3 cellular contexts compared by ENCODE assay signal in the genomic region with DNA sequence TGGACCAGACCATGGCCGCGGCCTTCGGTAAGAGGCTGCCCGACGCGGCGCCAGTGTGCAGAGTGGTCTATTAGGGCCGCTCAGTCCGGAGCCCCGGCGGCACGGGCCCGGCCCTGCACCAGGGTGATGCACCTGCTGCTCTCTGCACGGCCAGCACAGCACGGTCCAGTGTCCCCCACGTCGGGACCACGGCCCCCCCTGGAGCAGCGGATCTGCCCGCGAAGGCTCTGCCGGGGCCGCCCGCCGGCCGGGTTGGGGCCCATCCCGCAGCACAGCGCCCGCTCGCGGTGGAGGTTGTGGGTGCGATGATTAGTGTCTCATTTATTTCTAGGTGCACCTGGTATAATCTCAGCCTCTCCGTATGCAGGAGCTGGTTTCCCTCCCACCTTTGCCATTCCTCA.
TF ChIP-seq lines count a peak whose summit lies in the region.

No MANE protein-coding gene starts in this region.

TF ChIP-seq in SK-N-SH, 30 proteins besides CTCF, POLR2A, EP300 and RAD21:
- TF ChIP-seq NFIC (IDR thresholded peaks at IDR 0.05; ENCODE audit: borderline replicate concordance) (no peak), RCOR1 (IDR thresholded peaks at IDR 0.05; ENCODE audit: low read length) (no peak), RFX5 (IDR thresholded peaks at IDR 0.05; ENCODE audit: low read length) (no peak), POLR2AphosphoS5 (IDR thresholded peaks at IDR 0.05; ENCODE audit: low read depth, low read length) (no peak), FOXJ3 (CRISPR knock-in tag; IDR thresholded peaks at IDR 0.05) (no peak), FOXM1 (IDR thresholded peaks at IDR 0.05; ENCODE audit: low read depth) (no peak), YY1 (IDR thresholded peaks at IDR 0.05; ENCODE audit: low read depth) (no peak)
- TF ChIP-seq, protein P1, sequence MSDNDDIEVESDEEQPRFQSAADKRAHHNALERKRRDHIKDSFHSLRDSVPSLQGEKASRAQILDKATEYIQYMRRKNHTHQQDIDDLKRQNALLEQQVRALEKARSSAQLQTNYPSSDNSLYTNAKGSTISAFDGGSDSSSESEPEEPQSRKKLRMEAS (IDR thresholded peaks at IDR 0.05; ENCODE audit: low read depth): no peak
- TF ChIP-seq, protein P2, sequence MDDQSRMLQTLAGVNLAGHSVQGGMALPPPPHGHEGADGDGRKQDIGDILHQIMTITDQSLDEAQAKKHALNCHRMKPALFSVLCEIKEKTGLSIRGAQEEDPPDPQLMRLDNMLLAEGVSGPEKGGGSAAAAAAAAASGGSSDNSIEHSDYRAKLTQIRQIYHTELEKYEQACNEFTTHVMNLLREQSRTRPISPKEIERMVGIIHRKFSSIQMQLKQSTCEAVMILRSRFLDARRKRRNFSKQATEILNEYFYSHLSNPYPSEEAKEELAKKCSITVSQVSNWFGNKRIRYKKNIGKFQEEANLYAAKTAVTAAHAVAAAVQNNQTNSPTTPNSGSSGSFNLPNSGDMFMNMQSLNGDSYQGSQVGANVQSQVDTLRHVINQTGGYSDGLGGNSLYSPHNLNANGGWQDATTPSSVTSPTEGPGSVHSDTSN (IDR thresholded peaks at IDR 0.05): no peak
- TF ChIP-seq, protein P3, sequence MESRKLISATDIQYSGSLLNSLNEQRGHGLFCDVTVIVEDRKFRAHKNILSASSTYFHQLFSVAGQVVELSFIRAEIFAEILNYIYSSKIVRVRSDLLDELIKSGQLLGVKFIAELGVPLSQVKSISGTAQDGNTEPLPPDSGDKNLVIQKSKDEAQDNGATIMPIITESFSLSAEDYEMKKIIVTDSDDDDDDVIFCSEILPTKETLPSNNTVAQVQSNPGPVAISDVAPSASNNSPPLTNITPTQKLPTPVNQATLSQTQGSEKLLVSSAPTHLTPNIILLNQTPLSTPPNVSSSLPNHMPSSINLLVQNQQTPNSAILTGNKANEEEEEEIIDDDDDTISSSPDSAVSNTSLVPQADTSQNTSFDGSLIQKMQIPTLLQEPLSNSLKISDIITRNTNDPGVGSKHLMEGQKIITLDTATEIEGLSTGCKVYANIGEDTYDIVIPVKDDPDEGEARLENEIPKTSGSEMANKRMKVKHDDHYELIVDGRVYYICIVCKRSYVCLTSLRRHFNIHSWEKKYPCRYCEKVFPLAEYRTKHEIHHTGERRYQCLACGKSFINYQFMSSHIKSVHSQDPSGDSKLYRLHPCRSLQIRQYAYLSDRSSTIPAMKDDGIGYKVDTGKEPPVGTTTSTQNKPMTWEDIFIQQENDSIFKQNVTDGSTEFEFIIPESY (IDR thresholded peaks at IDR 0.05; ENCODE audit: borderline replicate concordance, low read depth): no peak

TF ChIP-seq in SK-N-SH treated with all-trans-retinoic acid at 6 μM for 48 hours, 23 proteins besides CTCF, POLR2A, EP300 and RAD21:
- TF ChIP-seq ZNF70 (CRISPR knock-in tag; IDR thresholded peaks at IDR 0.05): no peak
- no peak for TF ChIP-seq ZC3H10 (CRISPR knock-in tag; IDR thresholded peaks at IDR 0.05)
- no peak for TF ChIP-seq ZNF8 (CRISPR knock-in tag; IDR thresholded peaks at IDR 0.05)
- TF ChIP-seq ISL1 (CRISPR knock-in tag; IDR thresholded peaks at IDR 0.05): no peak
- TF ChIP-seq PPARA (CRISPR knock-in tag; IDR thresholded peaks at IDR 0.05; ENCODE audit: borderline replicate concordance): no peak
- TF ChIP-seq, protein P4, sequence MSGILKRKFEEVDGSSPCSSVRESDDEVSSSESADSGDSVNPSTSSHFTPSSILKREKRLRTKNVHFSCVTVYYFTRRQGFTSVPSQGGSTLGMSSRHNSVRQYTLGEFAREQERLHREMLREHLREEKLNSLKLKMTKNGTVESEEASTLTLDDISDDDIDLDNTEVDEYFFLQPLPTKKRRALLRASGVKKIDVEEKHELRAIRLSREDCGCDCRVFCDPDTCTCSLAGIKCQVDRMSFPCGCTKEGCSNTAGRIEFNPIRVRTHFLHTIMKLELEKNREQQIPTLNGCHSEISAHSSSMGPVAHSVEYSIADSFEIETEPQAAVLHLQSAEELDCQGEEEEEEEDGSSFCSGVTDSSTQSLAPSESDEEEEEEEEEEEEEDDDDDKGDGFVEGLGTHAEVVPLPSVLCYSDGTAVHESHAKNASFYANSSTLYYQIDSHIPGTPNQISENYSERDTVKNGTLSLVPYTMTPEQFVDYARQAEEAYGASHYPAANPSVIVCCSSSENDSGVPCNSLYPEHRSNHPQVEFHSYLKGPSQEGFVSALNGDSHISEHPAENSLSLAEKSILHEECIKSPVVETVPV (CRISPR knock-in tag; IDR thresholded peaks at IDR 0.05): no peak
- no peak for TF ChIP-seq GLIS3 (CRISPR knock-in tag; IDR thresholded peaks at IDR 0.05)
- TF ChIP-seq, protein P5, sequence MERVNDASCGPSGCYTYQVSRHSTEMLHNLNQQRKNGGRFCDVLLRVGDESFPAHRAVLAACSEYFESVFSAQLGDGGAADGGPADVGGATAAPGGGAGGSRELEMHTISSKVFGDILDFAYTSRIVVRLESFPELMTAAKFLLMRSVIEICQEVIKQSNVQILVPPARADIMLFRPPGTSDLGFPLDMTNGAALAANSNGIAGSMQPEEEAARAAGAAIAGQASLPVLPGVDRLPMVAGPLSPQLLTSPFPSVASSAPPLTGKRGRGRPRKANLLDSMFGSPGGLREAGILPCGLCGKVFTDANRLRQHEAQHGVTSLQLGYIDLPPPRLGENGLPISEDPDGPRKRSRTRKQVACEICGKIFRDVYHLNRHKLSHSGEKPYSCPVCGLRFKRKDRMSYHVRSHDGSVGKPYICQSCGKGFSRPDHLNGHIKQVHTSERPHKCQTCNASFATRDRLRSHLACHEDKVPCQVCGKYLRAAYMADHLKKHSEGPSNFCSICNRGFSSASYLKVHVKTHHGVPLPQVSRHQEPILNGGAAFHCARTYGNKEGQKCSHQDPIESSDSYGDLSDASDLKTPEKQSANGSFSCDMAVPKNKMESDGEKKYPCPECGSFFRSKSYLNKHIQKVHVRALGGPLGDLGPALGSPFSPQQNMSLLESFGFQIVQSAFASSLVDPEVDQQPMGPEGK (CRISPR knock-in tag; IDR thresholded peaks at IDR 0.05; ENCODE audit: borderline replicate concordance): no peak
- no peak for TF ChIP-seq ESRRG (CRISPR knock-in tag; IDR thresholded peaks at IDR 0.05)
- no peak for TF ChIP-seq BACH2 (CRISPR knock-in tag; IDR thresholded peaks at IDR 0.05; ENCODE audit: borderline replicate concordance)
- TF ChIP-seq, protein P6, sequence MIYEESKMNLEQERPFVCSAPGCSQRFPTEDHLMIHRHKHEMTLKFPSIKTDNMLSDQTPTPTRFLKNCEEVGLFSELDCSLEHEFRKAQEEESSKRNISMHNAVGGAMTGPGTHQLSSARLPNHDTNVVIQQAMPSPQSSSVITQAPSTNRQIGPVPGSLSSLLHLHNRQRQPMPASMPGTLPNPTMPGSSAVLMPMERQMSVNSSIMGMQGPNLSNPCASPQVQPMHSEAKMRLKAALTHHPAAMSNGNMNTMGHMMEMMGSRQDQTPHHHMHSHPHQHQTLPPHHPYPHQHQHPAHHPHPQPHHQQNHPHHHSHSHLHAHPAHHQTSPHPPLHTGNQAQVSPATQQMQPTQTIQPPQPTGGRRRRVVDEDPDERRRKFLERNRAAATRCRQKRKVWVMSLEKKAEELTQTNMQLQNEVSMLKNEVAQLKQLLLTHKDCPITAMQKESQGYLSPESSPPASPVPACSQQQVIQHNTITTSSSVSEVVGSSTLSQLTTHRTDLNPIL (CRISPR knock-in tag; IDR thresholded peaks at IDR 0.05; ENCODE audit: low read depth): no peak
- TF ChIP-seq ZFP3 (CRISPR knock-in tag; IDR thresholded peaks at IDR 0.05): no peak
- TF ChIP-seq RARB (CRISPR knock-in tag; IDR thresholded peaks at IDR 0.05): no peak
TF ChIP-seq in SK-N-SH treated with all-trans-retinoic acid at 6 μM for 48 hours: peak in this region for 0.

TF ChIP-seq in K562, 482 proteins besides CTCF, POLR2A, EP300 and RAD21:
- no peak for TF ChIP-seq MTF1 (CRISPR knock-in tag; IDR thresholded peaks at IDR 0.05; ENCODE audit: borderline replicate concordance)
- TF ChIP-seq SMARCC2 (IDR thresholded peaks at IDR 0.05; ENCODE audit: low read depth): no peak
- TF ChIP-seq, protein P3 (CRISPR knock-in tag; IDR thresholded peaks at IDR 0.05): peak; percentile 6; the same call in 1 of the 2 replicates
- TF ChIP-seq CBFB (CRISPR knock-in tag; IDR thresholded peaks at IDR 0.05): no peak
- TF ChIP-seq ZKSCAN1 (IDR thresholded peaks at IDR 0.05; ENCODE audit: low read depth, low read length): no peak
- peak; percentile 11; the same call in 1 of the 2 replicates for TF ChIP-seq POLR2G (IDR thresholded peaks at IDR 0.05; ENCODE audit: low read depth, low read length)
- TF ChIP-seq, protein P7, sequence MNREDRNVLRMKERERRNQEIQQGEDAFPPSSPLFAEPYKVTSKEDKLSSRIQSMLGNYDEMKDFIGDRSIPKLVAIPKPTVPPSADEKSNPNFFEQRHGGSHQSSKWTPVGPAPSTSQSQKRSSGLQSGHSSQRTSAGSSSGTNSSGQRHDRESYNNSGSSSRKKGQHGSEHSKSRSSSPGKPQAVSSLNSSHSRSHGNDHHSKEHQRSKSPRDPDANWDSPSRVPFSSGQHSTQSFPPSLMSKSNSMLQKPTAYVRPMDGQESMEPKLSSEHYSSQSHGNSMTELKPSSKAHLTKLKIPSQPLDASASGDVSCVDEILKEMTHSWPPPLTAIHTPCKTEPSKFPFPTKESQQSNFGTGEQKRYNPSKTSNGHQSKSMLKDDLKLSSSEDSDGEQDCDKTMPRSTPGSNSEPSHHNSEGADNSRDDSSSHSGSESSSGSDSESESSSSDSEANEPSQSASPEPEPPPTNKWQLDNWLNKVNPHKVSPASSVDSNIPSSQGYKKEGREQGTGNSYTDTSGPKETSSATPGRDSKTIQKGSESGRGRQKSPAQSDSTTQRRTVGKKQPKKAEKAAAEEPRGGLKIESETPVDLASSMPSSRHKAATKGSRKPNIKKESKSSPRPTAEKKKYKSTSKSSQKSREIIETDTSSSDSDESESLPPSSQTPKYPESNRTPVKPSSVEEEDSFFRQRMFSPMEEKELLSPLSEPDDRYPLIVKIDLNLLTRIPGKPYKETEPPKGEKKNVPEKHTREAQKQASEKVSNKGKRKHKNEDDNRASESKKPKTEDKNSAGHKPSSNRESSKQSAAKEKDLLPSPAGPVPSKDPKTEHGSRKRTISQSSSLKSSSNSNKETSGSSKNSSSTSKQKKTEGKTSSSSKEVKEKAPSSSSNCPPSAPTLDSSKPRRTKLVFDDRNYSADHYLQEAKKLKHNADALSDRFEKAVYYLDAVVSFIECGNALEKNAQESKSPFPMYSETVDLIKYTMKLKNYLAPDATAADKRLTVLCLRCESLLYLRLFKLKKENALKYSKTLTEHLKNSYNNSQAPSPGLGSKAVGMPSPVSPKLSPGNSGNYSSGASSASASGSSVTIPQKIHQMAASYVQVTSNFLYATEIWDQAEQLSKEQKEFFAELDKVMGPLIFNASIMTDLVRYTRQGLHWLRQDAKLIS (CRISPR knock-in tag; IDR thresholded peaks at IDR 0.05): no peak
- TF ChIP-seq, protein P8, sequence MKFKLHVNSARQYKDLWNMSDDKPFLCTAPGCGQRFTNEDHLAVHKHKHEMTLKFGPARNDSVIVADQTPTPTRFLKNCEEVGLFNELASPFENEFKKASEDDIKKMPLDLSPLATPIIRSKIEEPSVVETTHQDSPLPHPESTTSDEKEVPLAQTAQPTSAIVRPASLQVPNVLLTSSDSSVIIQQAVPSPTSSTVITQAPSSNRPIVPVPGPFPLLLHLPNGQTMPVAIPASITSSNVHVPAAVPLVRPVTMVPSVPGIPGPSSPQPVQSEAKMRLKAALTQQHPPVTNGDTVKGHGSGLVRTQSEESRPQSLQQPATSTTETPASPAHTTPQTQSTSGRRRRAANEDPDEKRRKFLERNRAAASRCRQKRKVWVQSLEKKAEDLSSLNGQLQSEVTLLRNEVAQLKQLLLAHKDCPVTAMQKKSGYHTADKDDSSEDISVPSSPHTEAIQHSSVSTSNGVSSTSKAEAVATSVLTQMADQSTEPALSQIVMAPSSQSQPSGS (CRISPR knock-in tag; IDR thresholded peaks at IDR 0.05): 0 out of 2 replicates have a peak, but pooled peaks have one; percentile 25
- TF ChIP-seq, protein P9, sequence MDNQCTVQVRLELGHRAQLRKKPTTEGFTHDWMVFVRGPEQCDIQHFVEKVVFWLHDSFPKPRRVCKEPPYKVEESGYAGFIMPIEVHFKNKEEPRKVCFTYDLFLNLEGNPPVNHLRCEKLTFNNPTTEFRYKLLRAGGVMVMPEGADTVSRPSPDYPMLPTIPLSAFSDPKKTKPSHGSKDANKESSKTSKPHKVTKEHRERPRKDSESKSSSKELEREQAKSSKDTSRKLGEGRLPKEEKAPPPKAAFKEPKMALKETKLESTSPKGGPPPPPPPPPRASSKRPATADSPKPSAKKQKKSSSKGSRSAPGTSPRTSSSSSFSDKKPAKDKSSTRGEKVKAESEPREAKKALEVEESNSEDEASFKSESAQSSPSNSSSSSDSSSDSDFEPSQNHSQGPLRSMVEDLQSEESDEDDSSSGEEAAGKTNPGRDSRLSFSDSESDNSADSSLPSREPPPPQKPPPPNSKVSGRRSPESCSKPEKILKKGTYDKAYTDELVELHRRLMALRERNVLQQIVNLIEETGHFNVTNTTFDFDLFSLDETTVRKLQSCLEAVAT (IDR thresholded peaks at IDR 0.05): no peak
- peak; percentile 11 for TF ChIP-seq RBM22 (IDR thresholded peaks at IDR 0.05; ENCODE audit: low read depth, low read length, poor library complexity, severe bottlenecking)
- TF ChIP-seq, protein P10, sequence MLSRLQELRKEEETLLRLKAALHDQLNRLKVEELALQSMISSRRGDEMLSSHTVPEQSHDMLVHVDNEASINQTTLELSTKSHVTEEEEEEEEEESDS (CRISPR knock-in tag; IDR thresholded peaks at IDR 0.05): no peak
TF ChIP-seq in K562: peak in this region for 4.
